Comparison of ENCODE assay signal across 13 cellular contexts in genomic region chr9:136946893-136947891, GRCh38. TPM values are rescaled to one million over a fixed set of nuclear protein-coding genes. Genes with fewer than 3 reads are reported as not detected.
DNase-seq lines count a peak whose midpoint lies in the region; ATAC-seq, FAIRE-seq and TF ChIP-seq lines count a peak whose summit lies in the region.
"Had no signal": no experiment of that assay in that cellular context is flagged by ENCODE, and none has a peak within 500 bp of the region (broad histone marks: within the 10 kb centered on the region; RNA-seq: fewer than 3 reads in every experiment).

No MANE protein-coding gene starts in this region.

- H3K9me3 ChIP-seq in Panc1 (ENCODE audit: control insufficient read depth, insufficient read depth, low read depth, low read length) (no peaks in the 10 kb centered on the region), heart right ventricle (no peaks in the 10 kb centered on the region), trophoblast cell (ENCODE audit: insufficient read depth, low read depth, low read length) (peaks cover 3% of the 10 kb centered on the region)
- H3K9me3 ChIP-seq: esophagus squamous epithelium had no signal

- H3K79me2 ChIP-seq in trophoblast cell (ENCODE audit: control insufficient read depth, insufficient read depth, low read length, poor library complexity), result peaks cover 16% of the 10 kb centered on the region

- H3K4me3 ChIP-seq in Panc1 (ENCODE audit: low read depth in 2 of 2, low read length in 2 of 2), result no peak overlapping the region
- H3K4me3 ChIP-seq in heart right ventricle, result no peak overlapping the region
- H3K4me3 ChIP-seq in trophoblast cell (ENCODE audit: low read depth, low read length), result no peak overlapping the region
- H3K4me3 ChIP-seq: esophagus squamous epithelium, skin epidermis had no signal

- H4K91ac ChIP-seq in trophoblast cell (ENCODE audit: low read depth, low read length), result no peak overlapping the region

- POLR2A ChIA-PET in Panc1 (lab: Charles Lee), result no interaction called here

- H4K12ac ChIP-seq in trophoblast cell (ENCODE audit: low read depth, low read length), result no peak overlapping the region

- ATAC-seq in Panc1, result no peak
- no peak for ATAC-seq in heart right ventricle
- ATAC-seq in GM18520 (IDR thresholded peaks at IDR 0.05; ENCODE audit: unreplicated experiment), result no peak

- no peak overlapping the region for H3K14ac ChIP-seq in trophoblast cell (ENCODE audit: low read length)

- H3K4ac ChIP-seq in trophoblast cell (ENCODE audit: low read depth, low read length), result no peak overlapping the region

- H4K8ac ChIP-seq in trophoblast cell (ENCODE audit: low read depth, low read length), result no peak overlapping the region

- H3K27me3 ChIP-seq in Panc1 (ENCODE audit: control insufficient read depth, insufficient read depth, low read length) (no peaks in the 10 kb centered on the region), heart right ventricle (no peaks in the 10 kb centered on the region), trophoblast cell (ENCODE audit: insufficient read depth, low read length) (no peaks in the 10 kb centered on the region)
- H3K27me3 ChIP-seq: esophagus squamous epithelium had no signal

- peaks cover 7% of the 10 kb centered on the region; the same call in 1 of the 2 replicates for H3K36me3 ChIP-seq in Panc1 (ENCODE audit: control insufficient read depth, insufficient read depth, low read length)
- peaks cover 0 to 12% (median 8%) of the 10 kb centered on the region in 9 donors for H3K36me3 ChIP-seq in heart right ventricle
- peaks cover 12 to 13% of the 10 kb centered on the region in 2 experiments for H3K36me3 ChIP-seq in trophoblast cell (ENCODE audit: control insufficient read depth in 1 of 2, insufficient read depth in 2 of 2, low read length in 2 of 2)

- H3K4me2 ChIP-seq in trophoblast cell (ENCODE audit: low read length), result no peak overlapping the region

- no peak for FAIRE-seq in D721Med (lab: Jason Lieb, UNC)

- H2BK120ac ChIP-seq in trophoblast cell (ENCODE audit: insufficient read depth, low read length, poor library complexity), result peak overlapping the region; percentile 33

- peaks cover 19% of the 10 kb centered on the region for H3K79me1 ChIP-seq in trophoblast cell (ENCODE audit: low read length)

- peaks cover 33% of the 10 kb centered on the region for H3K4me1 ChIP-seq in Panc1 (ENCODE audit: control insufficient read depth, insufficient read depth, low read length)
- H3K4me1 ChIP-seq in heart right ventricle, result peaks cover 31 to 73% (median 40%) of the 10 kb centered on the region in 9 donors
- H3K4me1 ChIP-seq in trophoblast cell (ENCODE audit: control insufficient read depth in 1 of 2, insufficient read depth in 2 of 2, low read length in 2 of 2), result peaks cover 15 to 23% of the 10 kb centered on the region in 2 experiments

- no peak overlapping the region for H2BK12ac ChIP-seq in trophoblast cell (ENCODE audit: low read length)

- in situ Hi-C loops in Panc1 (cut with HindIII; ENCODE audit: low pct_unique_long_range_greater_than_20kb, low sequenced_read_pairs), result no loop called here

- no peak overlapping the region for H2AK5ac ChIP-seq in trophoblast cell (ENCODE audit: low read length)

- no peak overlapping the region for H3K18ac ChIP-seq in trophoblast cell (ENCODE audit: low read length)

- CTCF ChIA-PET in Panc1 (lab: Charles Lee), result interaction anchor here (1.0 to 2.1 kb wide), 7 partner anchors 14 to 121 kb away, joined by 3 to 22 read pairs (median 4); partner anchors contain the start of gene CLIC3

- TF ChIP-seq CTCF in Panc1 (IDR thresholded peaks at IDR 0.05), result no peak
- TF ChIP-seq CTCF in heart right ventricle (IDR thresholded peaks at IDR 0.05), result no peak
- TF ChIP-seq CTCF in D721Med (IDR thresholded peaks at IDR 0.05; ENCODE audit: insufficient read depth, missing control alignments), result no peak

- no TSS peak for BruUV-seq in Panc1 (replicated peaks; lab: Mats Ljungman, UMichigan)

- intact Hi-C loops in Panc1 (cut with micrococcal nuclease; ENCODE audit: unreplicated experiment) (loop anchor here (10.0 kb wide), 1 partner anchor 88 kb away; the partner anchor contains the start of gene FUT7), heart right ventricle (cut with DNase I) (loop anchor here (2.0 to 5.0 kb wide), 9 partner anchors 35 to 160 kb away; partner anchors contain the start of genes PAXX (in 4 of the 10), FUT7 (in 3 of the 10), CLIC3 (in 1 of the 10) and LCNL1 (in 1 of the 10))

- 54 to 68% methylated on average over 29 of the region's 29 CpGs for WGBS in heart right ventricle, 2 donors
- no CpG with 5 or more reads among the region's 29 CpGs for whole genome bisulfite sequencing in trophoblast cell (ENCODE audit: extremely low coverage, insufficient coverage, insufficient read length)

- DNase-seq in Ammon's horn (ENCODE audit: low spot score) (peak; percentile 65), Panc1 (ENCODE audit: low read depth, low spot score) (no peak), heart right ventricle (peak in 1 of 2 donors; percentile 26), trophoblast cell (no peak), DMS114 treated with DMSO at 0.1 percent for 48 hours (lab: John Stamatoyannopoulos, UW; ENCODE audit: unreplicated experiment) (no peak), GM19240 (ENCODE audit: insufficient read length, low spot score) (no peak), D721Med (ENCODE audit: insufficient read length, low spot score) (no peak)
- DNase-seq: activated CD4-positive, CD25-positive, alpha-beta regulatory T cell treated with anti-CD3 and anti-CD28 coated beads, Interleukin-2, amount 50 U/mL, for 72 hours; esophagus squamous epithelium; NCI-H2081 treated with DMSO at 0.1 percent for 48 hours had no signal

- H2BK5ac ChIP-seq in trophoblast cell (ENCODE audit: low read depth, low read length, poor library complexity), result no peak overlapping the region

- H2AFZ ChIP-seq in trophoblast cell (ENCODE audit: insufficient read depth, low read length, poor library complexity), result no peak overlapping the region

- peak overlapping the region; percentile 48; the same call in 1 of the 2 replicates for H3K27ac ChIP-seq in Panc1 (ENCODE audit: low read length)
- H3K27ac ChIP-seq in heart right ventricle, result peak overlapping the region in 7 of 10 donors; percentile 35 to 97 (median 93)
- no peak overlapping the region for H3K27ac ChIP-seq in trophoblast cell (ENCODE audit: low read depth, low read length)

- H3K9ac ChIP-seq in trophoblast cell (ENCODE audit: low read length), result no peak overlapping the region

- no peak overlapping the region for H3K23ac ChIP-seq in trophoblast cell (ENCODE audit: low read length)

RNA-seq across cellular contexts. Expression of gene C8G, which starts 2.1 kb away (rescaled TPM):
- total RNA-seq in Panc1 (2021; ENCODE audit: unreplicated experiment) (2.9 TPM), heart right ventricle (10 to 100 TPM in 1 of 10 donors, 1 to 10 TPM in 9; 1.2 to 10.0 (median 2.4) TPM)
- 2.8 TPM for polyA plus RNA-seq in Panc1 (2012; ENCODE audit: insufficient read length)
- polyA plus RNA-seq in heart right ventricle, result 1 to 10 TPM; 2.0 to 2.1 TPM
- 1.2 and 2.2 TPM in 2 replicates for polyA plus RNA-seq in trophoblast cell (2013)
- total RNA-seq: LHCN-M2 had no signal

RNA-seq across cellular contexts. Expression of gene FBXW5, which starts 2.7 kb away (rescaled TPM):
- total RNA-seq in Panc1 (2021; ENCODE audit: unreplicated experiment) (72.6 TPM), heart right ventricle (100 to 1,000 TPM; 118 to 169 (median 138) TPM)
- 93.9 TPM for polyA plus RNA-seq in Panc1 (2012; ENCODE audit: insufficient read length)
- polyA plus RNA-seq in heart right ventricle, result 100 to 1,000 TPM; 177 to 215 TPM
- 74.0 and 80.2 TPM in 2 replicates for polyA plus RNA-seq in trophoblast cell (2013)

RNA-seq across cellular contexts. Expression of gene LCN12, which starts 4.9 kb away (rescaled TPM):
- total RNA-seq in Panc1 (2021; ENCODE audit: unreplicated experiment), result 2.5 TPM
- 3.0 TPM for polyA plus RNA-seq in Panc1 (2012; ENCODE audit: insufficient read length)
- total RNA-seq in heart right ventricle, result 10 to 100 TPM in 4 of 10 donors, 1 to 10 TPM in 6; 4.1 to 17.9 (median 6.8) TPM
- polyA plus RNA-seq in heart right ventricle, result 1 to 10 TPM in 1 of 2 donors, under 1 TPM in 1; 0.74 to 8.3 TPM
- polyA plus RNA-seq in trophoblast cell (2013), result 0.25 and 0.31 TPM in 2 replicates
- total RNA-seq: esophagus squamous epithelium, LHCN-M2 had no signal

RNA-seq across cellular contexts. Expression of gene PTGDS, which starts 30.1 kb away (rescaled TPM):
- 13.7 TPM for total RNA-seq in Panc1 (2021; ENCODE audit: unreplicated experiment)
- 15.8 TPM for polyA plus RNA-seq in Panc1 (2012; ENCODE audit: insufficient read length)
- total RNA-seq in heart right ventricle, result 1,000 to 10,000 TPM; 1,129 to 5,119 (median 4,014) TPM
- 1,000 to 10,000 TPM; 2,970 to 3,711 TPM for polyA plus RNA-seq in heart right ventricle
- 4.4 and 4.7 TPM in 2 replicates for polyA plus RNA-seq in trophoblast cell (2013)

RNA-seq across cellular contexts. Expression of gene LCNL1, which starts 35.6 kb away (rescaled TPM):
- total RNA-seq in Panc1 (2021; ENCODE audit: unreplicated experiment), result 0.82 TPM
- polyA plus RNA-seq in Panc1 (2012; ENCODE audit: insufficient read length), result 1.3 TPM
- total RNA-seq in heart right ventricle, result 10 to 100 TPM in 2 of 10 donors, 1 to 10 TPM in 8; 1.4 to 10.9 (median 6.4) TPM
- polyA plus RNA-seq in heart right ventricle, result 10 to 100 TPM in 1 of 2 donors, under 1 TPM in 1; 0.10 to 10.3 TPM
- polyA plus RNA-seq in trophoblast cell (2013), result 0.15 and 0.17 TPM in 2 replicates
